ENCODE assay signal across 29 cellular contexts in genomic region chr18:74562080-74562725, GRCh38. TPM values are rescaled to one million over a fixed set of nuclear protein-coding genes. Genes with fewer than 3 reads are reported as not detected.
"Had no signal": no experiment of that assay in that cellular context is flagged by ENCODE, and none has a peak within 500 bp of the region (broad histone marks: within the 10 kb centered on the region; RNA-seq: fewer than 3 reads in every experiment).

No MANE protein-coding gene starts in this region.

- H3K9me3 Mint-ChIP-seq: natural killer cell; stimulated activated effector memory CD8-positive, alpha-beta T cell treated with anti-CD3 and anti-CD28 coated beads, Interleukin-12 subunit alpha, Interleukin-12 subunit beta, amount 100 ng/mL, for 72 hours had no signal

- H3K36me3 Mint-ChIP-seq: natural killer cell; stimulated activated effector memory CD8-positive, alpha-beta T cell treated with anti-CD3 and anti-CD28 coated beads, Interleukin-12 subunit alpha, Interleukin-12 subunit beta, amount 100 ng/mL, for 72 hours; type B pancreatic cell had no signal

- H3K9me3 ChIP-seq: gastrocnemius medialis, neutrophil, pancreas, prostate gland, right atrium auricular region, tibial artery had no signal

- H3K4me3 Mint-ChIP-seq: memory B cell; natural killer cell; stimulated activated effector memory CD8-positive, alpha-beta T cell treated with anti-CD3 and anti-CD28 coated beads, Interleukin-12 subunit alpha, Interleukin-12 subunit beta, amount 100 ng/mL, for 72 hours; type B pancreatic cell had no signal

- H3K27ac ChIP-seq: coronary artery, epithelial cell of prostate, gastrocnemius medialis, heart left ventricle, hepatocyte, neutrophil, pancreas, prostate gland, right atrium auricular region, stomach, tibial artery had no signal

- DNase-seq: effector CD4-positive, alpha-beta T cell; foreskin fibroblast; gastrocnemius medialis; heart left ventricle; kidney; natural killer cell; pancreas; stimulated activated CD4-positive, alpha-beta T cell treated with anti-CD3 and anti-CD28 coated beads, Interleukin-2, amount 100 ng/mL, for 24 hours; stimulated activated CD4-positive, alpha-beta T cell treated with anti-CD3 and anti-CD28 coated beads, Interleukin-4, amount 100 ng/mL, for 24 hours; stimulated activated naive CD4-positive, alpha-beta T cell treated with Interleukin-2 at 50 U/mL for 16 hours; stomach; tibial artery had no signal

- H3K36me3 ChIP-seq: gastrocnemius medialis, heart left ventricle, neutrophil, pancreas, prostate gland, right atrium auricular region, stomach, tibial artery had no signal

- H3K4me1 ChIP-seq: gastrocnemius medialis, heart left ventricle, pancreas, prostate gland, right atrium auricular region, tibial artery had no signal

- H3K27ac Mint-ChIP-seq: memory B cell; natural killer cell; stimulated activated effector memory CD8-positive, alpha-beta T cell treated with anti-CD3 and anti-CD28 coated beads, Interleukin-12 subunit alpha, Interleukin-12 subunit beta, amount 100 ng/mL, for 72 hours; type B pancreatic cell had no signal

- H3K4me1 Mint-ChIP-seq: memory B cell; natural killer cell; stimulated activated effector memory CD8-positive, alpha-beta T cell treated with anti-CD3 and anti-CD28 coated beads, Interleukin-12 subunit alpha, Interleukin-12 subunit beta, amount 100 ng/mL, for 72 hours had no signal

- H3K27me3 ChIP-seq: gastrocnemius medialis, heart left ventricle, hepatocyte, neutrophil, pancreas, right atrium auricular region, tibial artery had no signal

- ATAC-seq: esophagus mucosa, gastrocnemius medialis, left lobe of liver, natural killer cell, pancreas, sciatic nerve had no signal

- H3K4me3 ChIP-seq: coronary artery, gastrocnemius medialis, heart left ventricle, hepatocyte, lung, pancreas, prostate gland, right atrium auricular region, stomach, tibial artery had no signal

RNA-seq across cellular contexts. Expression of gene CNDP1, which starts 27.9 kb away (rescaled TPM):
- total RNA-seq: dermis microvascular lymphatic vessel endothelial cell, esophagus mucosa, gastrocnemius medialis, glomerular endothelial cell, heart left ventricle, hepatocyte, lung, myocyte, omental fat pad, prostate gland, right atrium auricular region had no signal
